ENCODE assay signal across 22 cellular contexts in genomic region chr7:107128748-107129147, GRCh38. TPM values are rescaled to one million over a fixed set of nuclear protein-coding genes. Genes with fewer than 3 reads are reported as not detected.
DNase-seq lines count a peak whose midpoint lies in the region; ATAC-seq, FAIRE-seq and TF ChIP-seq lines count a peak whose summit lies in the region.
"Had no signal": no experiment of that assay in that cellular context is flagged by ENCODE, and none has a peak within 500 bp of the region (broad histone marks: within the 10 kb centered on the region; RNA-seq: fewer than 3 reads in every experiment).

No MANE protein-coding gene starts in this region.

- H3K9me1 ChIP-seq in K562 (ENCODE audit: control insufficient read depth, insufficient read depth, low read length) = no peaks in the 10 kb centered on the region

- H3K36me3 Mint-ChIP-seq in activated CD8-positive, alpha-beta T cell treated with anti-CD3 and anti-CD28 coated beads, Interleukin-2, amount 10 ng/mL, durations not matched to agents 7 days and 5 days (ENCODE audit: low read depth) = peaks cover 7% of the 10 kb centered on the region
- H3K36me3 Mint-ChIP-seq: CD8-positive, alpha-beta T cell had no signal

- DNase-seq in A549 (ENCODE audit: low read depth in 1 of 2, low spot score in 1 of 2) (no peak), K562 (ENCODE audit: extremely low read depth in 1 of 4, low spot score in 3 of 4) (no peak), NCI-H1092 (lab: John Stamatoyannopoulos, UW) (no peak), SW 1271 (lab: John Stamatoyannopoulos, UW) (no peak)
- no peak for DNase-seq in activated CD8-positive, alpha-beta T cell treated with anti-CD3 and anti-CD28 coated beads, Interleukin-2, amount 10 ng/mL, durations not matched to agents 7 days and 5 days
- DNase-seq: 8988T; AML-193; Caco-2; Calu3; CD4-positive, alpha-beta T cell; CD8-positive, alpha-beta T cell; DMS79 treated with DMSO at 0.1 percent for 48 hours; GDM1 had no signal

- no peak for TF ChIP-seq POLR2A in A549 (IDR thresholded peaks at IDR 0.05; ENCODE audit: low read length)
- no peak for TF ChIP-seq POLR2A in K562 (conservative IDR thresholded peaks at IDR 0.05)

- WGBS in A549 (ENCODE audit: missing lambda C conversion rate) = 73% methylated on average over 3 of the region's 3 CpGs
- 70% methylated on average over 3 of the region's 3 CpGs for WGBS in K562 (ENCODE audit: insufficient coverage, low coverage, missing lambda C conversion rate)

- H3K27me3 Mint-ChIP-seq in activated CD8-positive, alpha-beta T cell treated with anti-CD3 and anti-CD28 coated beads, Interleukin-2, amount 10 ng/mL, durations not matched to agents 7 days and 5 days (ENCODE audit: low read depth) = no peaks in the 10 kb centered on the region
- H3K27me3 Mint-ChIP-seq: B cell; CD4-positive, alpha-beta T cell had no signal

- peaks cover 57% of the 10 kb centered on the region; the same call in 2 of the 3 replicates for H3K36me3 ChIP-seq in K562 (ENCODE audit: control insufficient read depth, insufficient read depth, low read length)
- H3K36me3 ChIP-seq: BLaER1 treated with 17β-estradiol and CSF1 and Interleukin-3, amounts not matched to agents 10 nM and 100 nM had no signal

- peaks cover 33% of the 10 kb centered on the region for H3K79me2 ChIP-seq in K562 (ENCODE audit: control insufficient read depth, insufficient read depth, low read length)

- no peak for TF ChIP-seq CTCF in A549 (IDR thresholded peaks at IDR 0.05)
- no peak for TF ChIP-seq CTCF in K562 (IDR thresholded peaks at IDR 0.05 in 2 of 3, conservative IDR thresholded peaks at IDR 0.05 in 1 of 3; ENCODE audit: insufficient read depth in 2 of 3, low read depth in 1 of 3, low read length in 3 of 3)

- H3K4me2 ChIP-seq in A549 (no peak overlapping the region), K562 (ENCODE audit: insufficient read depth, low read length) (no peak overlapping the region)
- H3K4me2 ChIP-seq: BLaER1 treated with 17β-estradiol and CSF1 and Interleukin-3, amounts not matched to agents 10 nM and 100 nM had no signal

- H2AFZ ChIP-seq in K562 (ENCODE audit: low read depth, low read length) = no peak overlapping the region

- no peaks in the 10 kb centered on the region for H3K27me3 ChIP-seq in K562 (ENCODE audit: control insufficient read depth in 2 of 2, insufficient read depth in 2 of 2, low read length in 2 of 2)
- H3K27me3 ChIP-seq: BLaER1 treated with 17β-estradiol and CSF1 and Interleukin-3, amounts not matched to agents 10 nM and 100 nM had no signal

- H3K4me1 ChIP-seq in A549 (no peaks in the 10 kb centered on the region), K562 (replicated peaks in 1 of 2; ENCODE audit: control insufficient read depth in 2 of 2, insufficient read depth in 2 of 2, low read length in 2 of 2) (peaks cover 0 to 4% of the 10 kb centered on the region in 2 experiments; a peak in 1 of 5 replicates)
- H3K4me1 ChIP-seq: Caco-2 had no signal

- TF ChIP-seq RAD21 in A549 (conservative IDR thresholded peaks at IDR 0.05 in 1 of 2, IDR thresholded peaks at IDR 0.05 in 1 of 2) (no peak), K562 (CRISPR knock-in tag; conservative IDR thresholded peaks at IDR 0.05 in 1 of 2, IDR thresholded peaks at IDR 0.05 in 1 of 2) (no peak)

- H3K27ac ChIP-seq in A549 (no peak overlapping the region), K562 (ENCODE audit: extremely low read depth, low read depth, low read length) (no peak overlapping the region)
- H3K27ac ChIP-seq: BLaER1 treated with 17β-estradiol and CSF1 and Interleukin-3, amounts not matched to agents 10 nM and 100 nM; C4-2B had no signal

- H3K9ac ChIP-seq in K562 (ENCODE audit: insufficient read depth in 1 of 2, low read depth in 2 of 2, low read length in 2 of 2) = no peak overlapping the region
- H3K9ac ChIP-seq: BLaER1 treated with 17β-estradiol and CSF1 and Interleukin-3, amounts not matched to agents 10 nM and 100 nM had no signal

- H3K9me3 Mint-ChIP-seq in activated CD8-positive, alpha-beta T cell treated with anti-CD3 and anti-CD28 coated beads, Interleukin-2, amount 10 ng/mL, durations not matched to agents 7 days and 5 days (ENCODE audit: insufficient read depth) = no peaks in the 10 kb centered on the region
- H3K9me3 Mint-ChIP-seq: CD4-positive, alpha-beta T cell; CD8-positive, alpha-beta T cell had no signal

- H4K20me1 ChIP-seq in K562 (replicated peaks; ENCODE audit: control insufficient read depth, insufficient read depth, low read length) = no peaks in the 10 kb centered on the region
- H4K20me1 ChIP-seq: BLaER1 treated with 17β-estradiol and CSF1 and Interleukin-3, amounts not matched to agents 10 nM and 100 nM had no signal

- no peak for ATAC-seq in A549
- ATAC-seq in K562 = no peak
- ATAC-seq in activated CD8-positive, alpha-beta T cell treated with anti-CD3 and anti-CD28 coated beads, Interleukin-2, amount 10 ng/mL, durations not matched to agents 7 days and 5 days = no peak
- ATAC-seq: CD8-positive, alpha-beta T cell; GM12878 had no signal

- intact Hi-C loops in K562 (cut with micrococcal nuclease) = no loop called here

- BruUV-seq in K562 (replicated peaks; lab: Mats Ljungman, UMichigan) = no TSS peak

- H3K27ac Mint-ChIP-seq in activated CD8-positive, alpha-beta T cell treated with anti-CD3 and anti-CD28 coated beads, Interleukin-2, amount 10 ng/mL, durations not matched to agents 7 days and 5 days = no peak overlapping the region
- H3K27ac Mint-ChIP-seq: B cell; CD8-positive, alpha-beta T cell had no signal

- in situ Hi-C loops in K562 (cut with MboI) = no loop called here

- H3K4me3 ChIP-seq in A549 = no peak overlapping the region
- H3K4me3 ChIP-seq in K562 = no peak overlapping the region
- H3K4me3 ChIP-seq: BLaER1 treated with 17β-estradiol and CSF1 and Interleukin-3, amounts not matched to agents 10 nM and 100 nM; GM12878 had no signal

- FAIRE-seq in A549 (lab: Jason Lieb, UNC) (no peak), G401.6 (lab: Jason Lieb, UNC) (peak; percentile 15), K562 (lab: Jason Lieb, UNC) (no peak)
- FAIRE-seq: A204.1, D721Med, GM12878, GM12892, GM18507 had no signal

- H3K4me1 Mint-ChIP-seq in activated CD8-positive, alpha-beta T cell treated with anti-CD3 and anti-CD28 coated beads, Interleukin-2, amount 10 ng/mL, durations not matched to agents 7 days and 5 days (ENCODE audit: low read depth) = peaks cover 24% of the 10 kb centered on the region

- TF ChIP-seq EP300 in A549 (IDR thresholded peaks at IDR 0.05) (no peak), K562 (IDR thresholded peaks at IDR 0.05; ENCODE audit: low read length) (no peak)

- POLR2A ChIA-PET in A549 (lab: Yijun Ruan, JAX) (no interaction called here), K562 (lab: Yijun Ruan, JAX) (no interaction called here)
- POLR2A ChIA-PET in activated CD8-positive, alpha-beta T cell treated with anti-CD3 and anti-CD28 coated beads, Interleukin-2, amount 10 ng/mL, durations not matched to agents 7 days and 5 days (lab: Charles Lee) = no interaction called here

- H3K9me3 ChIP-seq in A549 (no peaks in the 10 kb centered on the region), K562 (replicated peaks; ENCODE audit: control insufficient read depth, insufficient read depth, low read depth, low read length) (no peaks in the 10 kb centered on the region)
- H3K9me3 ChIP-seq: BLaER1 treated with 17β-estradiol and CSF1 and Interleukin-3, amounts not matched to agents 10 nM and 100 nM; Caco-2 had no signal

- CTCF ChIA-PET in A549 (lab: Yijun Ruan, JAX) = no interaction called here
- CTCF ChIA-PET in K562 (lab: Yijun Ruan, JAX; ENCODE audit: low intra/inter-chr PET ratio) = no interaction called here
- CTCF ChIA-PET in activated CD8-positive, alpha-beta T cell treated with anti-CD3 and anti-CD28 coated beads, Interleukin-2, amount 10 ng/mL, durations not matched to agents 7 days and 5 days (lab: Charles Lee) = no interaction called here

- no peak overlapping the region for H3K4me3 Mint-ChIP-seq in activated CD8-positive, alpha-beta T cell treated with anti-CD3 and anti-CD28 coated beads, Interleukin-2, amount 10 ng/mL, durations not matched to agents 7 days and 5 days
- H3K4me3 Mint-ChIP-seq: B cell; CD4-positive, alpha-beta T cell; CD8-positive, alpha-beta T cell had no signal

TF ChIP-seq in K562, 482 proteins besides CTCF, POLR2A, EP300 and RAD21 (continues in another document):
- TF ChIP-seq MAFF (IDR thresholded peaks at IDR 0.05; ENCODE audit: low read length) (peak; percentile 82), SRF (CRISPR knock-in tag; IDR thresholded peaks at IDR 0.05) (no peak), ZNF316 (IDR thresholded peaks at IDR 0.05) (peak; percentile 88), NFE2 (IDR thresholded peaks at IDR 0.05; ENCODE audit: low read depth) (peak; percentile 88), TARDBP (IDR thresholded peaks at IDR 0.05) (no peak)

RNA-seq across cellular contexts. Expression of gene HBP1, which starts 40.1 kb away (rescaled TPM):
- polyA plus RNA-seq in A549 (2011; rRNA removed) (52.4 and 60.1 TPM in 2 replicates), A549 (2017; fragmentation: RNase III; extraction: RNeasy Plus Mini Kit Qiagen cat#74134 plus additional on column Dnase treatment) (20.1 to 30.4 TPM (median 28.9 TPM) in 3 replicates), K562 (2011; rRNA removed) (43.4 and 59.9 TPM in 2 replicates), K562 (2014; fragmentation: Illumina TruSeq; extraction: Trizol) (24.1 and 30.7 TPM in 2 replicates), K562 (2014; fragmentation: Nextera tagmentation; extraction: Ambion mirVana) (10 to 100 TPM; 37.9 to 44.9 TPM), K562 (2014; rRNA removed) (16.5 and 20.3 TPM in 2 replicates)
- polyA plus RNA-seq in A549 (2012; cell fraction: cytosol; rRNA removed) = 7.5 and 10.3 TPM in 2 replicates
- polyA plus RNA-seq in A549 (2012; cell fraction: nucleus; rRNA removed) = 11.1 and 20.2 TPM in 2 replicates
- 36.2 and 36.6 TPM in 2 replicates for polyA minus RNA-seq in A549 (2011; rRNA and poly(A)+ RNA removed)
- total RNA-seq in K562 (2011; cell fraction: chromatin; rRNA removed; ENCODE audit: low replicate concordance) = 92.0 and 187 TPM in 2 replicates
- 33.9 and 45.5 TPM in 2 replicates for total RNA-seq in K562 (2011; cell fraction: nucleolus; rRNA removed)
- total RNA-seq in K562 (2011; cell fraction: nucleoplasm; rRNA removed) = 81.3 and 111 TPM in 2 replicates
- total RNA-seq in K562 (2014; rRNA removed) (21.2 and 22.6 TPM in 2 replicates), K562 (2014; rRNA removed; fragmentation: Illumina TruSeq; extraction: Trizol) (31.5 and 41.4 TPM in 2 replicates), K562 (2015; rRNA removed; fragmentation: Illumina TruSeq; extraction: Trizol) (16.2 and 18.7 TPM in 2 replicates), K562 (2021) (22.9 and 27.0 TPM in 2 replicates)
- 17.5 and 26.0 TPM in 2 replicates for polyA plus RNA-seq in K562 (2011; cell fraction: cytosol; rRNA removed)
- polyA plus RNA-seq in K562 (2011; cell fraction: nucleus; rRNA removed) = 35.1 and 41.0 TPM in 2 replicates
- 35.6 and 44.8 TPM in 2 replicates for polyA plus RNA-seq in K562 (2012)
- 90.1 and 96.8 TPM in 2 replicates for polyA minus RNA-seq in K562 (2011; rRNA and poly(A)+ RNA removed)
- 16.4 and 22.4 TPM in 2 replicates for polyA minus RNA-seq in K562 (2011; cell fraction: cytosol; rRNA and poly(A)+ RNA removed)
- polyA minus RNA-seq in K562 (2011; cell fraction: nucleus; rRNA and poly(A)+ RNA removed) = 35.4 and 48.2 TPM in 2 replicates
- 10 to 100 TPM; 17.2 to 17.3 TPM for total RNA-seq in activated CD8-positive, alpha-beta T cell treated with anti-CD3 and anti-CD28 coated beads, Interleukin-2, amount 10 ng/mL, durations not matched to agents 7 days and 5 days

Comparison
In these comparisons a context has a peak if more than half of its experiments do, and no peak if none do; other contexts are left out.
1. Of the 35 proteins assayed by ChIP-seq in both K562 and A549: peak only in K562: none; only in A549: none; in both: MAFK; in neither: 34.